ENCODE assay signal across 1 cellular context in genomic region chr6:109496036-109496761, GRCh38.
TF ChIP-seq lines count a peak whose summit lies in the region.

No MANE protein-coding gene starts in this region.

TF ChIP-seq in K562, 482 proteins besides CTCF, POLR2A, EP300 and RAD21:
- no peak for TF ChIP-seq ELK3 (CRISPR knock-in tag; IDR thresholded peaks at IDR 0.05)
- TF ChIP-seq COPS2 (conservative IDR thresholded peaks at IDR 0.05) = no peak
- no peak for TF ChIP-seq ZNF444 (CRISPR knock-in tag; IDR thresholded peaks at IDR 0.05)
- no peak for TF ChIP-seq GABPA (tag; conservative IDR thresholded peaks at IDR 0.05; ENCODE audit: low read depth)
- no peak for TF ChIP-seq MTF1 (CRISPR knock-in tag; IDR thresholded peaks at IDR 0.05; ENCODE audit: borderline replicate concordance)
- TF ChIP-seq ATF6 (CRISPR knock-in tag; IDR thresholded peaks at IDR 0.05) = no peak
- TF ChIP-seq KDM5B (IDR thresholded peaks at IDR 0.05; ENCODE audit: insufficient replicate concordance, low read depth, low read length) = no peak
- no peak for TF ChIP-seq ZNF253 (CRISPR knock-in tag; conservative IDR thresholded peaks at IDR 0.05)
- TF ChIP-seq CHD4 (IDR thresholded peaks at IDR 0.05; ENCODE audit: insufficient read depth, insufficient replicate concordance, low read depth, low read length, poor library complexity, severe bottlenecking) = no peak
- no peak for TF ChIP-seq RFX1 (IDR thresholded peaks at IDR 0.05)
- no peak for TF ChIP-seq XRCC5 (IDR thresholded peaks at IDR 0.05; ENCODE audit: low read depth, low read length)
- TF ChIP-seq CC2D1A (IDR thresholded peaks at IDR 0.05) = no peak
- TF ChIP-seq ZBTB11 (CRISPR knock-in tag; IDR thresholded peaks at IDR 0.05) = no peak
- no peak for TF ChIP-seq CREB3L1 (IDR thresholded peaks at IDR 0.05; ENCODE audit: borderline replicate concordance, low read depth)
- TF ChIP-seq PCBP2 (IDR thresholded peaks at IDR 0.05; ENCODE audit: low read depth, low read length, poor library complexity, severe bottlenecking) = no peak
- TF ChIP-seq U2AF2 (optimal IDR thresholded peaks at IDR 0.05; ENCODE audit: low read depth, low read length) = no peak
- TF ChIP-seq ATF2 (CRISPR knock-in tag; IDR thresholded peaks at IDR 0.05) = no peak
